11 cellular contexts compared by ENCODE assay signal in genomic region chr11:126886085-126886484, GRCh38.
"Had no signal": no experiment of that assay in that cellular context is flagged by ENCODE, and none has a peak within 500 bp of the region (broad histone marks: within the 10 kb centered on the region; RNA-seq: fewer than 3 reads in every experiment).

No MANE protein-coding gene starts in this region.

- H3K4me3 ChIP-seq: GM23248, GM23338, HAP-1 had no signal

- H3K4me2 ChIP-seq: GM23338 had no signal

- DNase-seq: GM23248, GOT3, H7, H9, HCEC 1CT, HFFc6 had no signal

- H3K9me3 Mint-ChIP-seq: GM23338, H9, HFFc6 had no signal

- H3K36me3 ChIP-seq: HAP-1 had no signal

- H3K9me3 ChIP-seq: HAP-1 had no signal

- FAIRE-seq: H1, H54 had no signal

- H2AFZ ChIP-seq: GM23248, GM23338 had no signal

- ATAC-seq: GM23338, HCT116 had no signal

- H3K27ac Mint-ChIP-seq: GM23338, H9, HFFc6 had no signal

- H3K9ac ChIP-seq: GM23248 had no signal

- H3K4me1 ChIP-seq: HAP-1 had no signal

- H3K27ac ChIP-seq: GM23248 had no signal

- H3K4me3 Mint-ChIP-seq: GM23338, H9, HFFc6 had no signal
